ENCODE assay signal across 1 cellular context in the genomic region with DNA sequence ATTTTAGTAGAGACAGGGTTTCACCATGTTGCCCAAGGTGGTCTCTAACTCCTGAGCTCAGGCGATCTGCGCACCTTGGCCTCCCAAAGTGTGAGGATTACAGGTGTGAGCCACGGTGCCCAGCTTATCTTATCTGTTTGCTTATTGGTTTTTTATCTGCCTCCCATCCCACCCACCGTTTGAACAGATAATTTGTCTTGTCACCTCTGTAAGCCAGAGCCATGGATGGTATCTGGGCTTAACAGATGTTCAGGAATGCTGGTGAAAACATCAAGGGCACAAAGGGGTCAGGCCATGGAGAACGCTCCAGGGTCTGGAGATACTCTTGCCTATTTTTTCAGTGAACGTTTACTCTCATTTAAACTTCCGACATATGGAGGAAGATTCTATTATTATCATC.
TF ChIP-seq lines count a peak whose summit lies in the region.

No MANE protein-coding gene starts in this region.

TF ChIP-seq in K562, 482 proteins besides CTCF, POLR2A, EP300 and RAD21:
- TF ChIP-seq, protein P1, sequence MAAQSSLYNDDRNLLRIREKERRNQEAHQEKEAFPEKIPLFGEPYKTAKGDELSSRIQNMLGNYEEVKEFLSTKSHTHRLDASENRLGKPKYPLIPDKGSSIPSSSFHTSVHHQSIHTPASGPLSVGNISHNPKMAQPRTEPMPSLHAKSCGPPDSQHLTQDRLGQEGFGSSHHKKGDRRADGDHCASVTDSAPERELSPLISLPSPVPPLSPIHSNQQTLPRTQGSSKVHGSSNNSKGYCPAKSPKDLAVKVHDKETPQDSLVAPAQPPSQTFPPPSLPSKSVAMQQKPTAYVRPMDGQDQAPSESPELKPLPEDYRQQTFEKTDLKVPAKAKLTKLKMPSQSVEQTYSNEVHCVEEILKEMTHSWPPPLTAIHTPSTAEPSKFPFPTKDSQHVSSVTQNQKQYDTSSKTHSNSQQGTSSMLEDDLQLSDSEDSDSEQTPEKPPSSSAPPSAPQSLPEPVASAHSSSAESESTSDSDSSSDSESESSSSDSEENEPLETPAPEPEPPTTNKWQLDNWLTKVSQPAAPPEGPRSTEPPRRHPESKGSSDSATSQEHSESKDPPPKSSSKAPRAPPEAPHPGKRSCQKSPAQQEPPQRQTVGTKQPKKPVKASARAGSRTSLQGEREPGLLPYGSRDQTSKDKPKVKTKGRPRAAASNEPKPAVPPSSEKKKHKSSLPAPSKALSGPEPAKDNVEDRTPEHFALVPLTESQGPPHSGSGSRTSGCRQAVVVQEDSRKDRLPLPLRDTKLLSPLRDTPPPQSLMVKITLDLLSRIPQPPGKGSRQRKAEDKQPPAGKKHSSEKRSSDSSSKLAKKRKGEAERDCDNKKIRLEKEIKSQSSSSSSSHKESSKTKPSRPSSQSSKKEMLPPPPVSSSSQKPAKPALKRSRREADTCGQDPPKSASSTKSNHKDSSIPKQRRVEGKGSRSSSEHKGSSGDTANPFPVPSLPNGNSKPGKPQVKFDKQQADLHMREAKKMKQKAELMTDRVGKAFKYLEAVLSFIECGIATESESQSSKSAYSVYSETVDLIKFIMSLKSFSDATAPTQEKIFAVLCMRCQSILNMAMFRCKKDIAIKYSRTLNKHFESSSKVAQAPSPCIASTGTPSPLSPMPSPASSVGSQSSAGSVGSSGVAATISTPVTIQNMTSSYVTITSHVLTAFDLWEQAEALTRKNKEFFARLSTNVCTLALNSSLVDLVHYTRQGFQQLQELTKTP (IDR thresholded peaks at IDR 0.05; ENCODE audit: low read depth in 1 of 2, partially characterized antibody in 2 of 2), result no peak
- TF ChIP-seq ZNF121 (CRISPR knock-in tag; conservative IDR thresholded peaks at IDR 0.05), result no peak
- TF ChIP-seq TAL1 (IDR thresholded peaks at IDR 0.05), result peak; percentile 30; the same call in 1 of the 2 replicates
- TF ChIP-seq CBFA2T3 (IDR thresholded peaks at IDR 0.05), result peak; percentile 57; the same call in 1 of the 2 replicates
- TF ChIP-seq HEY1 (CRISPR knock-in tag; IDR thresholded peaks at IDR 0.05; ENCODE audit: borderline replicate concordance), result no peak
- TF ChIP-seq ZNF212 (CRISPR knock-in tag; IDR thresholded peaks at IDR 0.05), result no peak
- no peak for TF ChIP-seq ZNF140 (CRISPR knock-in tag; IDR thresholded peaks at IDR 0.05)
- no peak for TF ChIP-seq ZSCAN32 (CRISPR knock-in tag; IDR thresholded peaks at IDR 0.05)
- no peak for TF ChIP-seq CEBPB (tag; IDR thresholded peaks at IDR 0.05)
- TF ChIP-seq PML (IDR thresholded peaks at IDR 0.05; ENCODE audit: low read length), result no peak
- TF ChIP-seq, protein P2, sequence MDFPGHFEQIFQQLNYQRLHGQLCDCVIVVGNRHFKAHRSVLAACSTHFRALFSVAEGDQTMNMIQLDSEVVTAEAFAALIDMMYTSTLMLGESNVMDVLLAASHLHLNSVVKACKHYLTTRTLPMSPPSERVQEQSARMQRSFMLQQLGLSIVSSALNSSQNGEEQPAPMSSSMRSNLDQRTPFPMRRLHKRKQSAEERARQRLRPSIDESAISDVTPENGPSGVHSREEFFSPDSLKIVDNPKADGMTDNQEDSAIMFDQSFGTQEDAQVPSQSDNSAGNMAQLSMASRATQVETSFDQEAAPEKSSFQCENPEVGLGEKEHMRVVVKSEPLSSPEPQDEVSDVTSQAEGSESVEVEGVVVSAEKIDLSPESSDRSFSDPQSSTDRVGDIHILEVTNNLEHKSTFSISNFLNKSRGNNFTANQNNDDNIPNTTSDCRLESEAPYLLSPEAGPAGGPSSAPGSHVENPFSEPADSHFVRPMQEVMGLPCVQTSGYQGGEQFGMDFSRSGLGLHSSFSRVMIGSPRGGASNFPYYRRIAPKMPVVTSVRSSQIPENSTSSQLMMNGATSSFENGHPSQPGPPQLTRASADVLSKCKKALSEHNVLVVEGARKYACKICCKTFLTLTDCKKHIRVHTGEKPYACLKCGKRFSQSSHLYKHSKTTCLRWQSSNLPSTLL (IDR thresholded peaks at IDR 0.05), result no peak
- no peak for TF ChIP-seq PTRF (tag; IDR thresholded peaks at IDR 0.05)
